8 cellular contexts compared by ENCODE assay signal in genomic region chr14:73058224-73058922, GRCh38. TPM values are rescaled to one million over a fixed set of nuclear protein-coding genes. Genes with fewer than 3 reads are reported as not detected.
DNase-seq lines count a peak whose midpoint lies in the region; ATAC-seq and TF ChIP-seq lines count a peak whose summit lies in the region.

RBM25 (plus strand) TSS chr14:73058534; CDS start chr14:73071642, 13,108 bp downstream.

- H3K4me1 ChIP-seq in effector memory CD4-positive, alpha-beta T cell (ENCODE audit: control insufficient read depth, insufficient read depth, low read length, poor library complexity, severe bottlenecking) = peaks cover 25% of the 10 kb centered on the region
- H3K4me1 ChIP-seq in lung (ENCODE audit: control insufficient read depth in 2 of 2, insufficient read depth in 2 of 2, low read length in 2 of 2) = peaks cover 0 to 15% of the 10 kb centered on the region in 2 donors

- peak within 1 kb of the TSS; percentile 86 for H3K4me3 ChIP-seq in effector memory CD4-positive, alpha-beta T cell (ENCODE audit: insufficient read depth, low read depth, low read length, poor library complexity, severe bottlenecking)
- H3K4me3 ChIP-seq in lung = peak within 1 kb of the TSS; percentile 89

- peak within 1 kb of the TSS; percentile 94 for H3K27ac ChIP-seq in effector memory CD4-positive, alpha-beta T cell (ENCODE audit: insufficient read depth, low read length, poor library complexity, severe bottlenecking)
- H3K27ac ChIP-seq in lung (ENCODE audit: low read depth in 1 of 2, low read length in 1 of 2) = peak within 1 kb of the TSS; percentile 91 to 92

- TF ChIP-seq CTCF in lung (IDR thresholded peaks at IDR 0.05; ENCODE audit: control extremely low read depth, extremely low read depth) = no peak

- DNase-seq in COR-L47 (lab: John Stamatoyannopoulos, UW) (peak; percentile 98), HT1080 (ENCODE audit: low read depth) (peak; percentile 98), lung (ENCODE audit: low spot score) (peak; percentile 96)
- DNase-seq in NK-92 treated with Interleukin-12 subunit alpha and Interleukin-12 subunit beta, amount 100 ng/mL, for 24 hours (lab: John Stamatoyannopoulos, UW) = peak; percentile 90
- DNase-seq in activated CD8-positive, alpha-beta memory T cell treated with anti-CD3 and anti-CD28 coated beads for 24 hours = peak; percentile 96
- peak; percentile 84 to 91 (median 90) for DNase-seq in effector memory CD4-positive, alpha-beta T cell
- peak; percentile 86 to 94 (median 91) for DNase-seq in stimulated activated CD4-positive, alpha-beta T cell treated with anti-CD3 and anti-CD28 coated beads, TNF-alpha, amount 100 ng/mL, for 4 hours (ENCODE audit: low read depth in 3 of 3)

- no peaks in the 10 kb centered on the region for H3K27me3 ChIP-seq in effector memory CD4-positive, alpha-beta T cell (replicated peaks; ENCODE audit: control insufficient read depth, insufficient read depth, low read length, poor library complexity, severe bottlenecking)
- H3K27me3 ChIP-seq in lung (ENCODE audit: control insufficient read depth, insufficient read depth) = no peaks in the 10 kb centered on the region

- ATAC-seq in GM21367 (IDR thresholded peaks at IDR 0.05; ENCODE audit: unreplicated experiment) = peak; percentile 89
- peak; percentile 99 for ATAC-seq in lung (ENCODE audit: insufficient read depth, low FRiP score)

- H3K9me3 ChIP-seq in effector memory CD4-positive, alpha-beta T cell (ENCODE audit: control insufficient read depth, low read length) = no peaks in the 10 kb centered on the region
- H3K9me3 ChIP-seq in lung (ENCODE audit: control insufficient read depth in 2 of 2, insufficient read depth in 1 of 2, low read length in 1 of 2) = no peaks in the 10 kb centered on the region

- WGBS in lung, 2 donors = 0 to 1% methylated on average over 57 of the region's 57 CpGs

- H3K36me3 ChIP-seq in effector memory CD4-positive, alpha-beta T cell (ENCODE audit: control insufficient read depth, insufficient read depth, low read length) = no peaks in the 10 kb centered on the region
- peaks cover 0 to 2% of the 10 kb centered on the region in 2 donors for H3K36me3 ChIP-seq in lung (ENCODE audit: control insufficient read depth in 2 of 2, insufficient read depth in 2 of 2, low read length in 2 of 2)

RNA-seq across cellular contexts. Expression of gene RBM25, which starts in this region (rescaled TPM):
- total RNA-seq in HT1080 (2014; rRNA removed; shearing (Covaris generic)) = 35.0 and 50.4 TPM in 2 replicates
- 22.8 and 24.6 TPM in 2 replicates for polyA plus RNA-seq in HT1080 (2015; cell fraction: cytosol; rRNA removed)
- 151 and 161 TPM in 2 replicates for polyA plus RNA-seq in HT1080 (2015; cell fraction: nucleus; rRNA removed)
- total RNA-seq in lung = 100 to 1,000 TPM in 1 of 2 donors, 10 to 100 TPM in 1; 59.4 to 103 TPM
- polyA plus RNA-seq in lung = 10 to 100 TPM; 27.9 to 50.7 TPM

Comparison
In these comparisons a context has a peak if more than half of its experiments do, and no peak if none do; other contexts are left out.
1. Peak in every context shown above with its lines: DNase-seq, ATAC-seq, H3K4me3 ChIP-seq and H3K27ac ChIP-seq.